Comparison of ENCODE assay signal across 27 cellular contexts in genomic region chr1:100005424-100005823, GRCh38.
"Had no signal": no experiment of that assay in that cellular context is flagged by ENCODE, and none has a peak within 500 bp of the region (broad histone marks: within the 10 kb centered on the region; RNA-seq: fewer than 3 reads in every experiment).

No MANE protein-coding gene starts in this region.

- H3K9me3 ChIP-seq: neutrophil, right lobe of liver, stomach, testis, thyroid gland, transverse colon, upper lobe of left lung had no signal

- DNase-seq: hypothalamus; immature natural killer cell; left ventricle myocardium inferior; mesendoderm; naive B cell; natural killer cell; nephron progenitor cell; occipital lobe; right lobe of liver; stimulated activated CD4-positive, alpha-beta T cell treated with anti-CD3 and anti-CD28 coated beads, Interleukin-12 subunit alpha, Interleukin-12 subunit beta, amount 100 ng/mL, for 4 hours; stimulated activated CD4-positive, alpha-beta T cell treated with anti-CD3 and anti-CD28 coated beads, Interleukin-15, amount 100 ng/mL, for 24 hours; stimulated activated CD4-positive, alpha-beta T cell treated with anti-CD3 and anti-CD28 coated beads, Interleukin-2, amount 100 ng/mL, for 24 hours; stimulated activated CD4-positive, alpha-beta T cell treated with anti-CD3 and anti-CD28 coated beads, Interleukin-4, amount 100 ng/mL, for 1 hour; stimulated activated naive B cell treated with anti-CD40 and anti-IgM and Interleukin-4, amounts not matched to agents 10 μg/mL and 1 μg/mL and 100 μg/mL, for 72 hours; stimulated activated naive CD8-positive, alpha-beta T cell treated with anti-CD3 and anti-CD28 coated beads, Interleukin-15, Interleukin-2, amounts not matched to agents 100 U/mL and 50 U/mL, for 24 hours; stomach; testis; thyroid gland; transverse colon; upper lobe of left lung had no signal

- H3K4me1 ChIP-seq: neural progenitor cell, right lobe of liver, testis, thyroid gland, transverse colon, upper lobe of left lung had no signal

- H3K4me1 Mint-ChIP-seq: mesothelial cell of epicardium, neural progenitor cell had no signal

- H2AFZ ChIP-seq: neural progenitor cell had no signal

- FAIRE-seq: urothelium cell line had no signal

- H3K36me3 ChIP-seq: neural progenitor cell, right atrium auricular region, right lobe of liver, thyroid gland had no signal

- H3K27me3 ChIP-seq: neural progenitor cell, neutrophil, right atrium auricular region, right lobe of liver, stomach, testis, thyroid gland, transverse colon, upper lobe of left lung had no signal

- H3K27me3 Mint-ChIP-seq: naive B cell; progenitor cell of endocrine pancreas; stimulated activated naive B cell treated with anti-CD40 and anti-IgM and Interleukin-4, amounts not matched to agents 10 μg/mL and 1 μg/mL and 100 μg/mL, for 72 hours had no signal

- H3K4me3 ChIP-seq: left ventricle myocardium inferior, lung, neural progenitor cell, right atrium auricular region, right lobe of liver, stomach, testis, thyroid gland, transverse colon, upper lobe of left lung had no signal

- ATAC-seq: natural killer cell; right lobe of liver; stimulated activated naive B cell treated with anti-CD40 and anti-IgM and Interleukin-4, amounts not matched to agents 10 μg/mL and 1 μg/mL and 100 μg/mL, for 72 hours; stimulated activated naive CD8-positive, alpha-beta T cell treated with anti-CD3 and anti-CD28 coated beads, Interleukin-15, Interleukin-2, amounts not matched to agents 100 U/mL and 50 U/mL, for 24 hours had no signal

- H3K4me2 ChIP-seq: neural progenitor cell had no signal

- H3K4me3 Mint-ChIP-seq: immature natural killer cell; mesothelial cell of epicardium; naive B cell; natural killer cell; nephron progenitor cell; neural progenitor cell; stimulated activated naive B cell treated with anti-CD40 and anti-IgM and Interleukin-4, amounts not matched to agents 10 μg/mL and 1 μg/mL and 100 μg/mL, for 72 hours had no signal

- H3K9ac ChIP-seq: neural progenitor cell had no signal

- H3K27ac ChIP-seq: left ventricle myocardium inferior, neural progenitor cell, neutrophil, right atrium auricular region, right lobe of liver, stomach, testis, transverse colon, upper lobe of left lung had no signal

- H3K27ac Mint-ChIP-seq: immature natural killer cell; mesothelial cell of epicardium; naive B cell; natural killer cell; nephron progenitor cell; neural progenitor cell; progenitor cell of endocrine pancreas; stimulated activated naive B cell treated with anti-CD40 and anti-IgM and Interleukin-4, amounts not matched to agents 10 μg/mL and 1 μg/mL and 100 μg/mL, for 72 hours had no signal
